20 cellular contexts compared by ENCODE assay signal in the genomic region with DNA sequence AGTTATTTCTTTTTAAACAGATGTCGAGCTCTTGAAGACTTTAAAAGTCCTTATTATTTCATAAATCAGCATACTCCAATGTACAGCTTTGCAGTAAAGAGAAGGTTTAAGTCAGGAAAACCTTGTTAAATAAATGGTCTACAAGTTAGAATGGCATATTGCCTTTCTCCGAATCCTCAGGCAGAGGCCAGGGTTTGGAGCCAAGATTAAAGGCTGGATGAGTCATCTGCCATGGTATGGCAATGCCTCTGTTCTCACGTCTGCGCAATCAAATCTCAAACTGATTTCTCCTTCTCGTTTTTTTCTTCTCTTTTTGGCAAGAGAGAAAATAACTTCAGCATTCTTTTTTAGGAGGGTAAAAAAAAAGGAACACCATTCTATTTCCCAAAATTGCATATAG. TPM values are rescaled to one million over a fixed set of nuclear protein-coding genes. Genes with fewer than 3 reads are reported as not detected.
A peak's percentile ranks its signal among the peaks of the same experiment; 100 is the strongest.
DNase-seq lines count a peak whose midpoint lies in the region; ATAC-seq and TF ChIP-seq lines count a peak whose summit lies in the region.
"Had no signal": no experiment of that assay in that cellular context is flagged by ENCODE, and none has a peak within 500 bp of the region (broad histone marks: within the 10 kb centered on the region; RNA-seq: fewer than 3 reads in every experiment).

No MANE protein-coding gene starts in this region.

- H3K14ac ChIP-seq in neuronal stem cell (ENCODE audit: low read length), result no peak overlapping the region

- H3K36me3 ChIP-seq in neuronal stem cell (replicated peaks in 1 of 2; ENCODE audit: control insufficient read depth in 2 of 2, insufficient read depth in 2 of 2, low read length in 2 of 2), result no peaks in the 10 kb centered on the region
- H3K36me3 ChIP-seq: colonic mucosa had no signal

- peak overlapping the region; percentile 3 for H3K27ac Mint-ChIP-seq in mesothelial cell of epicardium
- H3K27ac Mint-ChIP-seq in CD4-positive, alpha-beta T cell, result no peak overlapping the region
- H3K27ac Mint-ChIP-seq: activated B cell treated with CpG ODN at 0.5 μM for 24 hours, GM23338, immature natural killer cell had no signal

- H3K9me3 Mint-ChIP-seq in mesothelial cell of epicardium, result no peaks in the 10 kb centered on the region
- no peaks in the 10 kb centered on the region for H3K9me3 Mint-ChIP-seq in CD4-positive, alpha-beta T cell
- H3K9me3 Mint-ChIP-seq: GM23338 had no signal

- POLR2A ChIA-PET in CD4-positive, alpha-beta T cell (lab: Charles Lee), result no interaction called here

- H2BK120ac ChIP-seq in neuronal stem cell (ENCODE audit: low read depth, low read length), result no peak overlapping the region

- H4K8ac ChIP-seq in neuronal stem cell (ENCODE audit: low read depth, low read length), result no peak overlapping the region

- no peak overlapping the region for H3K4me3 ChIP-seq in neuronal stem cell (ENCODE audit: low read length in 2 of 2)
- H3K4me3 ChIP-seq: colonic mucosa, GM23338 had no signal

- H3K9ac ChIP-seq in neuronal stem cell (ENCODE audit: low read depth, low read length, poor library complexity), result no peak overlapping the region

- no peak overlapping the region for H3K4ac ChIP-seq in neuronal stem cell (ENCODE audit: low read length)

- no peak overlapping the region for H4K91ac ChIP-seq in neuronal stem cell (ENCODE audit: low read depth, low read length, poor library complexity)

- peaks cover 19% of the 10 kb centered on the region for H3K27me3 Mint-ChIP-seq in mesothelial cell of epicardium (ENCODE audit: low read depth)
- H3K27me3 Mint-ChIP-seq in CD4-positive, alpha-beta T cell, result peaks cover 25% of the 10 kb centered on the region

- no peak overlapping the region for H3K23ac ChIP-seq in neuronal stem cell (ENCODE audit: low read depth, low read length, poor library complexity)

- H3K4me2 ChIP-seq in neuronal stem cell (ENCODE audit: insufficient read depth, low read length, poor library complexity, severe bottlenecking), result no peak overlapping the region
- H3K4me2 ChIP-seq: GM23338 had no signal

- no peak overlapping the region for H2BK12ac ChIP-seq in neuronal stem cell (ENCODE audit: low read length)

- peaks cover 0 to 40% (median 9%) of the 10 kb centered on the region in 3 experiments for H3K27me3 ChIP-seq in neuronal stem cell (ENCODE audit: control insufficient read depth in 3 of 3, insufficient read depth in 3 of 3, low read depth in 1 of 3, low read length in 3 of 3)
- H3K27me3 ChIP-seq in CD4-positive, alpha-beta T cell (ENCODE audit: control insufficient read depth, insufficient read depth, low read length), result peaks cover 13% of the 10 kb centered on the region
- H3K27me3 ChIP-seq: colonic mucosa had no signal

- H2BK5ac ChIP-seq in neuronal stem cell (ENCODE audit: low read length), result no peak overlapping the region

- H3K18ac ChIP-seq in neuronal stem cell (ENCODE audit: low read length), result no peak overlapping the region

- no peak overlapping the region for H3K4me3 Mint-ChIP-seq in mesothelial cell of epicardium
- no peak overlapping the region for H3K4me3 Mint-ChIP-seq in CD4-positive, alpha-beta T cell
- H3K4me3 Mint-ChIP-seq: activated B cell treated with CpG ODN at 0.5 μM for 24 hours, GM23338, immature natural killer cell had no signal

- peaks cover 39% of the 10 kb centered on the region for H3K4me1 Mint-ChIP-seq in mesothelial cell of epicardium
- no peaks in the 10 kb centered on the region for H3K4me1 Mint-ChIP-seq in CD4-positive, alpha-beta T cell (ENCODE audit: low read depth)
- H3K4me1 Mint-ChIP-seq: activated B cell treated with CpG ODN at 0.5 μM for 24 hours, immature natural killer cell had no signal

- no peaks in the 10 kb centered on the region for H3K79me1 ChIP-seq in neuronal stem cell (ENCODE audit: low read depth, low read length)

- in situ Hi-C loops in G401 (cut with HindIII; ENCODE audit: low sequenced_read_pairs), result no loop called here

- WGBS in neuronal stem cell (ENCODE audit: extremely low coverage in 2 of 2, insufficient read length in 2 of 2, insufficient replicate concordance in 1 of 2), 2 donors, result no CpG with 5 or more reads among the region's 5 CpGs

- DNase-seq in G401 (ENCODE audit: low spot score), result peak; percentile 68
- DNase-seq in MV-4-11 (lab: John Stamatoyannopoulos, UW), result peak; percentile 43
- DNase-seq in amniotic epithelial cell (ENCODE audit: low read depth), result peak; percentile 6
- DNase-seq in mesothelial cell of epicardium (ENCODE audit: low spot score in 2 of 2, unreplicated experiment in 2 of 2), result no peak
- no peak for DNase-seq in neuronal stem cell (ENCODE audit: low spot score)
- DNase-seq in RPMI8226, result no peak
- no peak for DNase-seq in CD4-positive, alpha-beta T cell
- DNase-seq: activated B cell treated with CpG ODN at 0.5 μM for 24 hours; activated CD8-positive, alpha-beta memory T cell treated with anti-CD3 and anti-CD28 coated beads for 24 hours; amygdala; colonic mucosa; glutamatergic neuron; immature natural killer cell; NCI-H2029; NCI-H526; stimulated activated CD4-positive, alpha-beta T cell treated with anti-CD3 and anti-CD28 coated beads, Interleukin-1b, Interleukin-23, amount 100 ng/mL, for 48 hours; T-helper 1 cell had no signal

- H2BK15ac ChIP-seq in neuronal stem cell (ENCODE audit: low read length), result no peak overlapping the region

- no peaks in the 10 kb centered on the region for H3K9me3 ChIP-seq in neuronal stem cell (replicated peaks in 1 of 2; ENCODE audit: control insufficient read depth in 2 of 2, insufficient read depth in 1 of 2, low read depth in 1 of 2, low read length in 2 of 2)
- no peaks in the 10 kb centered on the region for H3K9me3 ChIP-seq in CD4-positive, alpha-beta T cell (ENCODE audit: control insufficient read depth, low read length)
- H3K9me3 ChIP-seq: colonic mucosa had no signal

- no peak for ATAC-seq in HG03039 (IDR thresholded peaks at IDR 0.05; ENCODE audit: unreplicated experiment)
- no peak for ATAC-seq in CD4-positive, alpha-beta T cell (ENCODE audit: poor library complexity)
- ATAC-seq: GM23338 had no signal

- no peak for TF ChIP-seq CTCF in mesothelial cell of epicardium (IDR thresholded peaks at IDR 0.05; ENCODE audit: unreplicated experiment)
- no peak for TF ChIP-seq CTCF in CD4-positive, alpha-beta T cell (IDR thresholded peaks at IDR 0.05)

- H2AFZ ChIP-seq in neuronal stem cell (ENCODE audit: low read length), result no peak overlapping the region
- H2AFZ ChIP-seq: GM23338 had no signal

- H3K36me3 Mint-ChIP-seq in mesothelial cell of epicardium, result no peaks in the 10 kb centered on the region
- H3K36me3 Mint-ChIP-seq in CD4-positive, alpha-beta T cell (ENCODE audit: low read depth), result no peaks in the 10 kb centered on the region

- CTCF ChIA-PET in CD4-positive, alpha-beta T cell (lab: Charles Lee), result no interaction called here

- H3K4me1 ChIP-seq in neuronal stem cell (ENCODE audit: control insufficient read depth in 2 of 2, insufficient read depth in 1 of 2, low read depth in 1 of 2, low read length in 2 of 2), result no peaks in the 10 kb centered on the region

- no peak overlapping the region for H3K27ac ChIP-seq in neuronal stem cell (replicated peaks; ENCODE audit: low read length)
- H3K27ac ChIP-seq in CD4-positive, alpha-beta T cell (ENCODE audit: low read depth, low read length), result no peak overlapping the region
- H3K27ac ChIP-seq: colonic mucosa had no signal

- intact Hi-C loops in CD4-positive, alpha-beta T cell (cut with DNase I, micrococcal nuclease), result no loop called here

- no peak overlapping the region for H2AK5ac ChIP-seq in neuronal stem cell (ENCODE audit: low read depth, low read length)

RNA-seq across cellular contexts. Expression of a gene that starts 5.6 kb away (rescaled TPM):
- total RNA-seq in G401 (2014; rRNA removed; shearing (Covaris generic)), result not detected in 2 replicates
- total RNA-seq in mesothelial cell of epicardium, result 0.97 to 1.4 TPM (median 1.2 TPM) in 3 replicates
- polyA plus RNA-seq in neuronal stem cell (2013, experiment 1 of 2), result 0.49 TPM
- 0.37 TPM for polyA plus RNA-seq in neuronal stem cell (2013, experiment 2 of 2)
- total RNA-seq in CD4-positive, alpha-beta T cell, result not detected
- total RNA-seq: activated B cell treated with CpG ODN at 0.5 μM for 24 hours, subcutaneous adipose tissue had no signal
- polyA plus RNA-seq: immature natural killer cell had no signal

Comparison
In these comparisons a context has a peak if more than half of its experiments do, and no peak if none do; other contexts are left out.
1. DNase-seq: peak in G401 (single experiment), MV-4-11 (single experiment) and amniotic epithelial cell (single experiment); none in mesothelial cell of epicardium (0 of 2), neuronal stem cell (single experiment), RPMI8226 (single experiment) and CD4-positive, alpha-beta T cell (0 of 10).